In genomic region chr3:25534007-25534406, GRCh38 we compare ENCODE assay signal across 25 cellular contexts.
"Had no signal": no experiment of that assay in that cellular context is flagged by ENCODE, and none has a peak within 500 bp of the region (broad histone marks: within the 10 kb centered on the region; RNA-seq: fewer than 3 reads in every experiment).

No MANE protein-coding gene starts in this region.

- FAIRE-seq: small intestine had no signal

- ATAC-seq: naive thymus-derived CD8-positive, alpha-beta T cell; natural killer cell treated with Interleukin-12 subunit alpha and Interleukin-12 subunit beta and Interleukin-15 and Interleukin-18, amount 100 ng/mL, for 72 hours; psoas muscle; right cardiac atrium; stimulated activated effector memory CD8-positive, alpha-beta T cell treated with anti-CD3 and anti-CD28 coated beads, Interleukin-12 subunit alpha, Interleukin-12 subunit beta, amount 100 ng/mL, for 72 hours; stimulated activated naive B cell treated with anti-CD40 and anti-IgM and Interleukin-4, amounts not matched to agents 10 μg/mL and 1 μg/mL and 100 μg/mL, for 72 hours; upper lobe of right lung had no signal

- H2AFZ ChIP-seq: parathyroid adenoma had no signal

- H3K4me3 ChIP-seq: psoas muscle, right lobe of liver, sigmoid colon, stomach, thoracic aorta, thyroid gland, tibial nerve, upper lobe of right lung, uterus had no signal

- H3K27me3 ChIP-seq: neutrophil, right lobe of liver, sigmoid colon, stomach, thyroid gland, tibial nerve, upper lobe of right lung, uterus had no signal

- H3K27ac ChIP-seq: neutrophil, parathyroid adenoma, psoas muscle, right lobe of liver, sigmoid colon, thoracic aorta, thyroid gland, tibial nerve, upper lobe of right lung, uterus had no signal

- H3K79me2 ChIP-seq: parathyroid adenoma had no signal

- DNase-seq: naive thymus-derived CD8-positive, alpha-beta T cell; nephron progenitor cell; nucleus accumbens; posterior cingulate gyrus; psoas muscle; right cardiac atrium; right lobe of liver; sigmoid colon; small intestine; stimulated activated CD4-positive, alpha-beta T cell treated with anti-CD3 and anti-CD28 coated beads, Interleukin-15, amount 100 ng/mL, for 24 hours; stimulated activated CD4-positive, alpha-beta T cell treated with anti-CD3 and anti-CD28 coated beads, Interleukin-2, amount 100 ng/mL, for 24 hours; stimulated activated CD4-positive, alpha-beta T cell treated with anti-CD3 and anti-CD28 coated beads, Interleukin-2, amount 100 ng/mL, for 48 hours; stimulated activated CD4-positive, alpha-beta T cell treated with anti-CD3 and anti-CD28 coated beads, Interleukin-4, amount 100 ng/mL, for 24 hours; stimulated activated naive B cell treated with anti-CD40 and anti-IgM and Interleukin-4, amounts not matched to agents 10 μg/mL and 1 μg/mL and 100 μg/mL, for 72 hours; stimulated activated naive CD4-positive, alpha-beta T cell treated with Interleukin-2 at 50 U/mL for 16 hours; stomach; thyroid gland; upper lobe of right lung; uterus had no signal

- H3K36me3 ChIP-seq: neutrophil, right lobe of liver, sigmoid colon, stomach, thoracic aorta, thyroid gland, upper lobe of right lung, uterus had no signal

- H3K4me1 ChIP-seq: parathyroid adenoma, psoas muscle, right lobe of liver, sigmoid colon, tibial nerve, upper lobe of right lung, uterus had no signal

- H3K9me3 ChIP-seq: neutrophil, right lobe of liver, thoracic aorta, thyroid gland, upper lobe of right lung, uterus had no signal
